ENCODE assay signal across 1 cellular context in genomic region chr4:158282252-158282651, GRCh38.
A peak's percentile ranks its signal among the peaks of the same experiment; 100 is the strongest.
TF ChIP-seq lines count a peak whose summit lies in the region.

No MANE protein-coding gene starts in this region.

TF ChIP-seq in K562, 482 proteins besides CTCF, POLR2A, EP300 and RAD21 (continued from another document and continues in another):
- TF ChIP-seq MAFK (IDR thresholded peaks at IDR 0.05; ENCODE audit: low read length) = no peak
- TF ChIP-seq MAFF (IDR thresholded peaks at IDR 0.05; ENCODE audit: low read length) = no peak
- no peak for TF ChIP-seq POLR3A (IDR thresholded peaks at IDR 0.05; ENCODE audit: borderline replicate concordance, extremely low read depth, insufficient read depth, insufficient read length)
- TF ChIP-seq ELF4 (CRISPR knock-in tag; IDR thresholded peaks at IDR 0.05) = no peak
- TF ChIP-seq ZSCAN32 (CRISPR knock-in tag; IDR thresholded peaks at IDR 0.05) = peak; percentile 94
- no peak for TF ChIP-seq NEUROD1 (IDR thresholded peaks at IDR 0.05; ENCODE audit: borderline replicate concordance, low read depth, low read length, partially characterized antibody)
- TF ChIP-seq RBBP5 (IDR thresholded peaks at IDR 0.05; ENCODE audit: borderline replicate concordance, insufficient read depth, low read length, poor library complexity, severe bottlenecking) = no peak
- TF ChIP-seq RBM17 (IDR thresholded peaks at IDR 0.05; ENCODE audit: borderline replicate concordance, low read depth, low read length) = no peak
- TF ChIP-seq, protein P1, sequence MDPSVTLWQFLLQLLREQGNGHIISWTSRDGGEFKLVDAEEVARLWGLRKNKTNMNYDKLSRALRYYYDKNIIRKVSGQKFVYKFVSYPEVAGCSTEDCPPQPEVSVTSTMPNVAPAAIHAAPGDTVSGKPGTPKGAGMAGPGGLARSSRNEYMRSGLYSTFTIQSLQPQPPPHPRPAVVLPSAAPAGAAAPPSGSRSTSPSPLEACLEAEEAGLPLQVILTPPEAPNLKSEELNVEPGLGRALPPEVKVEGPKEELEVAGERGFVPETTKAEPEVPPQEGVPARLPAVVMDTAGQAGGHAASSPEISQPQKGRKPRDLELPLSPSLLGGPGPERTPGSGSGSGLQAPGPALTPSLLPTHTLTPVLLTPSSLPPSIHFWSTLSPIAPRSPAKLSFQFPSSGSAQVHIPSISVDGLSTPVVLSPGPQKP (CRISPR knock-in tag; IDR thresholded peaks at IDR 0.05) = no peak
- peak; percentile 61 to 66; a peak in 2 of 4 replicates for TF ChIP-seq TRIM24 (IDR thresholded peaks at IDR 0.05)
- TF ChIP-seq PCBP1 (IDR thresholded peaks at IDR 0.05; ENCODE audit: low read depth, low read length, poor library complexity, severe bottlenecking) = no peak
- no peak for TF ChIP-seq TBL1XR1 (IDR thresholded peaks at IDR 0.05; ENCODE audit: low read length in 2 of 2)
- no peak for TF ChIP-seq CHD4 (IDR thresholded peaks at IDR 0.05; ENCODE audit: insufficient read depth, insufficient replicate concordance, low read depth, low read length, poor library complexity, severe bottlenecking)
- no peak for TF ChIP-seq GATAD2B (IDR thresholded peaks at IDR 0.05; ENCODE audit: borderline replicate concordance)
- TF ChIP-seq, protein P2, sequence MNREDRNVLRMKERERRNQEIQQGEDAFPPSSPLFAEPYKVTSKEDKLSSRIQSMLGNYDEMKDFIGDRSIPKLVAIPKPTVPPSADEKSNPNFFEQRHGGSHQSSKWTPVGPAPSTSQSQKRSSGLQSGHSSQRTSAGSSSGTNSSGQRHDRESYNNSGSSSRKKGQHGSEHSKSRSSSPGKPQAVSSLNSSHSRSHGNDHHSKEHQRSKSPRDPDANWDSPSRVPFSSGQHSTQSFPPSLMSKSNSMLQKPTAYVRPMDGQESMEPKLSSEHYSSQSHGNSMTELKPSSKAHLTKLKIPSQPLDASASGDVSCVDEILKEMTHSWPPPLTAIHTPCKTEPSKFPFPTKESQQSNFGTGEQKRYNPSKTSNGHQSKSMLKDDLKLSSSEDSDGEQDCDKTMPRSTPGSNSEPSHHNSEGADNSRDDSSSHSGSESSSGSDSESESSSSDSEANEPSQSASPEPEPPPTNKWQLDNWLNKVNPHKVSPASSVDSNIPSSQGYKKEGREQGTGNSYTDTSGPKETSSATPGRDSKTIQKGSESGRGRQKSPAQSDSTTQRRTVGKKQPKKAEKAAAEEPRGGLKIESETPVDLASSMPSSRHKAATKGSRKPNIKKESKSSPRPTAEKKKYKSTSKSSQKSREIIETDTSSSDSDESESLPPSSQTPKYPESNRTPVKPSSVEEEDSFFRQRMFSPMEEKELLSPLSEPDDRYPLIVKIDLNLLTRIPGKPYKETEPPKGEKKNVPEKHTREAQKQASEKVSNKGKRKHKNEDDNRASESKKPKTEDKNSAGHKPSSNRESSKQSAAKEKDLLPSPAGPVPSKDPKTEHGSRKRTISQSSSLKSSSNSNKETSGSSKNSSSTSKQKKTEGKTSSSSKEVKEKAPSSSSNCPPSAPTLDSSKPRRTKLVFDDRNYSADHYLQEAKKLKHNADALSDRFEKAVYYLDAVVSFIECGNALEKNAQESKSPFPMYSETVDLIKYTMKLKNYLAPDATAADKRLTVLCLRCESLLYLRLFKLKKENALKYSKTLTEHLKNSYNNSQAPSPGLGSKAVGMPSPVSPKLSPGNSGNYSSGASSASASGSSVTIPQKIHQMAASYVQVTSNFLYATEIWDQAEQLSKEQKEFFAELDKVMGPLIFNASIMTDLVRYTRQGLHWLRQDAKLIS (CRISPR knock-in tag; IDR thresholded peaks at IDR 0.05) = no peak
- TF ChIP-seq MXI1 (IDR thresholded peaks at IDR 0.05; ENCODE audit: low read depth, low read length) = no peak
- 0 out of 2 replicates have a peak, but pooled peaks have one; percentile 18 for TF ChIP-seq GMEB1 (CRISPR knock-in tag; IDR thresholded peaks at IDR 0.05)
- no peak for TF ChIP-seq NR2C2 (CRISPR knock-in tag; IDR thresholded peaks at IDR 0.05)
- peak; percentile 51; the same call in 1 of the 2 replicates for TF ChIP-seq NR2C2 (tag; IDR thresholded peaks at IDR 0.05)
- no peak for TF ChIP-seq ZBTB33 (CRISPR knock-in tag; IDR thresholded peaks at IDR 0.05)
- TF ChIP-seq ZNF175 (CRISPR knock-in tag; IDR thresholded peaks at IDR 0.05; ENCODE audit: low read depth) = peak; percentile 83
- peak; percentile 75; the same call in 1 of the 2 replicates for TF ChIP-seq EHMT2 (IDR thresholded peaks at IDR 0.05)
- no peak for TF ChIP-seq IRF1 (CRISPR knock-in tag; IDR thresholded peaks at IDR 0.05; ENCODE audit: borderline replicate concordance)
- TF ChIP-seq, protein P3, sequence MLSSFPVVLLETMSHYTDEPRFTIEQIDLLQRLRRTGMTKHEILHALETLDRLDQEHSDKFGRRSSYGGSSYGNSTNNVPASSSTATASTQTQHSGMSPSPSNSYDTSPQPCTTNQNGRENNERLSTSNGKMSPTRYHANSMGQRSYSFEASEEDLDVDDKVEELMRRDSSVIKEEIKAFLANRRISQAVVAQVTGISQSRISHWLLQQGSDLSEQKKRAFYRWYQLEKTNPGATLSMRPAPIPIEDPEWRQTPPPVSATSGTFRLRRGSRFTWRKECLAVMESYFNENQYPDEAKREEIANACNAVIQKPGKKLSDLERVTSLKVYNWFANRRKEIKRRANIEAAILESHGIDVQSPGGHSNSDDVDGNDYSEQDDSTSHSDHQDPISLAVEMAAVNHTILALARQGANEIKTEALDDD (IDR thresholded peaks at IDR 0.05) = no peak
- no peak for TF ChIP-seq SMAD1 (IDR thresholded peaks at IDR 0.05; ENCODE audit: low read depth, low read length, partially characterized antibody)
- TF ChIP-seq HDAC2 (IDR thresholded peaks at IDR 0.05) = no peak
- no peak for TF ChIP-seq POLR3G (IDR thresholded peaks at IDR 0.05; ENCODE audit: extremely low read depth, insufficient read length, insufficient replicate concordance)
- no peak for TF ChIP-seq ZNF507 (tag; conservative IDR thresholded peaks at IDR 0.05)
- no peak for TF ChIP-seq ZNF780A (CRISPR knock-in tag; IDR thresholded peaks at IDR 0.05)
- peak; percentile 17; the same call in 1 of the 2 replicates for TF ChIP-seq ZNF212 (CRISPR knock-in tag; IDR thresholded peaks at IDR 0.05)
- TF ChIP-seq CBX1 (IDR thresholded peaks at IDR 0.05; ENCODE audit: low read depth) = no peak
- TF ChIP-seq CXXC5 (CRISPR knock-in tag; IDR thresholded peaks at IDR 0.05) = peak; percentile 53
- no peak for TF ChIP-seq TSHZ1 (CRISPR knock-in tag; IDR thresholded peaks at IDR 0.05)
- TF ChIP-seq, protein P4, sequence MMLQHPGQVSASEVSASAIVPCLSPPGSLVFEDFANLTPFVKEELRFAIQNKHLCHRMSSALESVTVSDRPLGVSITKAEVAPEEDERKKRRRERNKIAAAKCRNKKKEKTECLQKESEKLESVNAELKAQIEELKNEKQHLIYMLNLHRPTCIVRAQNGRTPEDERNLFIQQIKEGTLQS (IDR thresholded peaks at IDR 0.05) = peak; percentile 92
- TF ChIP-seq, protein P4 (CRISPR knock-in tag; conservative IDR thresholded peaks at IDR 0.05) = no peak
- peak; percentile 81; the same call in 1 of the 2 replicates for TF ChIP-seq DMBX1 (CRISPR knock-in tag; IDR thresholded peaks at IDR 0.05; ENCODE audit: borderline replicate concordance)
- 0 out of 2 replicates have a peak, but pooled peaks have one; percentile 24 for TF ChIP-seq FOSL1 (tag; conservative IDR thresholded peaks at IDR 0.05)
- TF ChIP-seq ARID4B (CRISPR knock-in tag; IDR thresholded peaks at IDR 0.05) = no peak
- TF ChIP-seq SMARCE1 (IDR thresholded peaks at IDR 0.05) = no peak
- no peak for TF ChIP-seq KLF10 (CRISPR knock-in tag; IDR thresholded peaks at IDR 0.05)
- TF ChIP-seq ZNF41 (CRISPR knock-in tag; conservative IDR thresholded peaks at IDR 0.05) = 0 out of 2 replicates have a peak, but pooled peaks have one; percentile 43
- TF ChIP-seq, protein P5, sequence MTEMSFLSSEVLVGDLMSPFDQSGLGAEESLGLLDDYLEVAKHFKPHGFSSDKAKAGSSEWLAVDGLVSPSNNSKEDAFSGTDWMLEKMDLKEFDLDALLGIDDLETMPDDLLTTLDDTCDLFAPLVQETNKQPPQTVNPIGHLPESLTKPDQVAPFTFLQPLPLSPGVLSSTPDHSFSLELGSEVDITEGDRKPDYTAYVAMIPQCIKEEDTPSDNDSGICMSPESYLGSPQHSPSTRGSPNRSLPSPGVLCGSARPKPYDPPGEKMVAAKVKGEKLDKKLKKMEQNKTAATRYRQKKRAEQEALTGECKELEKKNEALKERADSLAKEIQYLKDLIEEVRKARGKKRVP (CRISPR knock-in tag; IDR thresholded peaks at IDR 0.05) = peak; percentile 97
- TF ChIP-seq ZNF217 (CRISPR knock-in tag; IDR thresholded peaks at IDR 0.05) = no peak
